8 cellular contexts compared by ENCODE assay signal in genomic region chr5:126599971-126600630, GRCh38. TPM values are rescaled to one million over a fixed set of nuclear protein-coding genes. Genes with fewer than 3 reads are reported as not detected.
DNase-seq lines count a peak whose midpoint lies in the region; ATAC-seq and TF ChIP-seq lines count a peak whose summit lies in the region.
"Not testable (repeated sequence)": the region's sequence is repeated elsewhere in the genome, so short reads cannot be mapped to it uniquely, and the experiment has no call there.

No MANE protein-coding gene starts in this region.

- not testable (repeated sequence) for TF ChIP-seq POLR2A in NB4 (IDR thresholded peaks at IDR 0.05; ENCODE audit: extremely low read depth, insufficient read length); gastroesophageal sphincter (IDR thresholded peaks at IDR 0.05)

- peak overlapping the region; percentile 98 for H3K4me3 ChIP-seq in NB4 (ENCODE audit: low read depth, low read length)
- H3K4me3 ChIP-seq in mammary epithelial cell (replicated peaks in 1 of 3; ENCODE audit: insufficient read depth in 1 of 3, low read depth in 2 of 3, low read length in 3 of 3): peak overlapping the region in 1 of 3 experiments; percentile 96
- peak overlapping the region in 1 of 2 donors; percentile 100 for H3K4me3 ChIP-seq in gastroesophageal sphincter
- H3K4me3 ChIP-seq in mesenchymal stem cell (ENCODE audit: insufficient read depth in 1 of 2, low read depth in 1 of 2, low read length in 2 of 2): peak overlapping the region in 1 of 2 experiments; percentile 100
- H3K4me3 ChIP-seq in psoas muscle: peak overlapping the region; percentile 98
- H3K4me3 ChIP-seq in upper lobe of right lung: peak overlapping the region; percentile 99

- H2AFZ ChIP-seq in mammary epithelial cell (ENCODE audit: low read depth, low read length) (peak overlapping the region; percentile 99), mesenchymal stem cell (ENCODE audit: low read depth, low read length) (peak overlapping the region; percentile 89)

- not testable (repeated sequence) for TF ChIP-seq CTCF in NB4 (IDR thresholded peaks at IDR 0.05; ENCODE audit: low read depth, low read length); mammary epithelial cell (conservative IDR thresholded peaks at IDR 0.05 in 1 of 2, IDR thresholded peaks at IDR 0.05 in 1 of 2; ENCODE audit: extremely low read depth in 1 of 2, insufficient read depth in 1 of 2, low read depth in 1 of 2, low read length in 2 of 2); gastroesophageal sphincter (IDR thresholded peaks at IDR 0.05); psoas muscle (IDR thresholded peaks at IDR 0.05); upper lobe of right lung (IDR thresholded peaks at IDR 0.05)

- intact Hi-C loops in activated CD4-positive, alpha-beta memory T cell treated with anti-CD3 and anti-CD28 coated beads for 36 hours (cut with micrococcal nuclease): loop anchor here (1.0 to 5.0 kb wide), 5 partner anchors 151 to 431 kb away; partner anchors contain the start of genes GRAMD2B and MARCHF3
- intact Hi-C loops in mammary epithelial cell (cut with micrococcal nuclease) (loop anchor here (2.0 to 5.0 kb wide), 2 partner anchors 179 to 1858 kb away; no protein-coding TSS in a partner anchor), psoas muscle (cut with DNase I) (loop anchor here in 1 of 2 donors (1.0 kb wide), 1 partner anchor 261 kb away; no protein-coding TSS in a partner anchor), upper lobe of right lung (cut with DNase I) (loop anchor here (5.0 kb wide), 1 partner anchor 258 kb away; no protein-coding TSS in a partner anchor)

- H4K20me1 ChIP-seq in mammary epithelial cell (ENCODE audit: insufficient read depth, low read length): not testable (repeated sequence)

- TF ChIP-seq EP300 in gastroesophageal sphincter (IDR thresholded peaks at IDR 0.05): not testable (repeated sequence)

- H2BK15ac ChIP-seq in mesenchymal stem cell (ENCODE audit: low read depth, poor library complexity, severe bottlenecking): not testable (repeated sequence)

- H3K79me2 ChIP-seq in mammary epithelial cell (ENCODE audit: insufficient read depth, low read length): peaks cover 42% of the 10 kb centered on the region

- H3K4ac ChIP-seq in mesenchymal stem cell (ENCODE audit: low read depth in 1 of 2, low read length in 2 of 2): peak overlapping the region; percentile 20 to 78

- not testable (repeated sequence) for H3K9me3 Mint-ChIP-seq in activated CD4-positive, alpha-beta memory T cell treated with anti-CD3 and anti-CD28 coated beads for 36 hours

- not testable (repeated sequence) for H3K9me3 ChIP-seq in ES-I3 (ENCODE audit: control insufficient read depth, insufficient read depth, low read length); mammary epithelial cell (replicated peaks; ENCODE audit: insufficient read depth, low read length); gastroesophageal sphincter; mesenchymal stem cell (ENCODE audit: control insufficient read depth, low read length); psoas muscle; upper lobe of right lung

- H3K27me3 ChIP-seq in mammary epithelial cell (ENCODE audit: insufficient read depth, low read length); gastroesophageal sphincter; mesenchymal stem cell (ENCODE audit: control insufficient read depth in 1 of 2, insufficient read depth in 1 of 2, low read length in 2 of 2); psoas muscle (ENCODE audit: insufficient read depth in 3 of 3, low read length in 2 of 3); upper lobe of right lung: not testable (repeated sequence)

- DNase-seq in NB4 (ENCODE audit: low read depth); activated CD4-positive, alpha-beta memory T cell treated with anti-CD3 and anti-CD28 coated beads for 36 hours; mesenchymal stem cell; psoas muscle; upper lobe of right lung: not testable (repeated sequence)
- DNase-seq in mammary epithelial cell: peak; percentile 58

- H3K18ac ChIP-seq in mesenchymal stem cell (ENCODE audit: low read depth in 1 of 2, low read length in 2 of 2): peak overlapping the region; percentile 59 to 75

- in situ Hi-C loops in mammary epithelial cell (cut with MboI; ENCODE audit: low sequenced_read_pairs in 2 of 2): not testable (repeated sequence)

- H3K27me3 Mint-ChIP-seq in activated CD4-positive, alpha-beta memory T cell treated with anti-CD3 and anti-CD28 coated beads for 36 hours: not testable (repeated sequence)

- peaks cover 17% of the 10 kb centered on the region for H3K36me3 Mint-ChIP-seq in activated CD4-positive, alpha-beta memory T cell treated with anti-CD3 and anti-CD28 coated beads for 36 hours

- WGBS in mammary epithelial cell (ENCODE audit: low coverage, missing lambda C conversion rate): 69% methylated on average over 15 of the region's 15 CpGs
- WGBS in gastroesophageal sphincter (ENCODE audit: low coverage in 1 of 2), 2 donors: 55 to 70% methylated on average over 10 to 11 of the region's 15 CpGs
- 75% methylated on average over 15 of the region's 15 CpGs for WGBS in mesenchymal stem cell
- WGBS in psoas muscle, 3 donors: 62 to 63% (median 62%) methylated on average over 15 of the region's 15 CpGs

- H3K9ac ChIP-seq in ES-I3 (ENCODE audit: low read depth, low read length) (peak overlapping the region; percentile 99), mesenchymal stem cell (ENCODE audit: low read length) (peak overlapping the region; percentile 96)
- H3K9ac ChIP-seq in mammary epithelial cell (ENCODE audit: insufficient read depth, low read length): not testable (repeated sequence)

- peak overlapping the region; percentile 97 for H4K8ac ChIP-seq in mesenchymal stem cell (ENCODE audit: low read length)

- peak overlapping the region in 1 of 2 experiments; percentile 49 for H2BK12ac ChIP-seq in mesenchymal stem cell (ENCODE audit: low read length in 2 of 2)

- H3K4me3 Mint-ChIP-seq in activated CD4-positive, alpha-beta memory T cell treated with anti-CD3 and anti-CD28 coated beads for 36 hours: peak overlapping the region; percentile 99

- BruUV-seq in mammary epithelial cell (replicated peaks; lab: Mats Ljungman, UMichigan): not testable (repeated sequence)

- POLR2A ChIA-PET in activated CD4-positive, alpha-beta memory T cell treated with anti-CD3 and anti-CD28 coated beads for 36 hours (lab: Charles Lee): interaction anchor here (1.2 kb wide), 2 partner anchors 41 to 178 kb away, joined by 3 to 4 read pairs; no protein-coding TSS in a partner anchor

- H3K27ac ChIP-seq in mammary epithelial cell (ENCODE audit: insufficient read depth, low read depth, low read length) (peak overlapping the region; percentile 26), gastroesophageal sphincter (peak overlapping the region; percentile 15 to 90 (median 90)), psoas muscle (peak overlapping the region; percentile 87), upper lobe of right lung (peak overlapping the region; percentile 90)
- not testable (repeated sequence) for H3K27ac ChIP-seq in mesenchymal stem cell (ENCODE audit: low read length, poor library complexity, severe bottlenecking)

- not testable (repeated sequence) for H3K14ac ChIP-seq in mesenchymal stem cell (ENCODE audit: low read length in 2 of 2)

- H4K91ac ChIP-seq in mesenchymal stem cell (ENCODE audit: low read length): not testable (repeated sequence)

- ATAC-seq in gastroesophageal sphincter: peak; percentile 17
- ATAC-seq in psoas muscle, upper lobe of right lung: not testable (repeated sequence)

- H2BK5ac ChIP-seq in mesenchymal stem cell (ENCODE audit: low read depth, low read length, poor library complexity, severe bottlenecking): not testable (repeated sequence)

- peaks cover 27% of the 10 kb centered on the region for H3K4me1 Mint-ChIP-seq in activated CD4-positive, alpha-beta memory T cell treated with anti-CD3 and anti-CD28 coated beads for 36 hours (ENCODE audit: low read depth)

- H3K4me2 ChIP-seq in mammary epithelial cell (ENCODE audit: insufficient read depth, low read depth, low read length) (peak overlapping the region; percentile 66), mesenchymal stem cell (ENCODE audit: low read length, poor library complexity, severe bottlenecking) (peak overlapping the region; percentile 25)

- not testable (repeated sequence) for H3K23ac ChIP-seq in mesenchymal stem cell (ENCODE audit: low read length in 2 of 2)

- H2BK120ac ChIP-seq in mesenchymal stem cell (ENCODE audit: low read depth, low read length): not testable (repeated sequence)

- dilution Hi-C loops in mammary epithelial cell (cut with HindIII; ENCODE audit: low sequenced_read_pairs): not testable (repeated sequence)

- not testable (repeated sequence) for H3K79me1 ChIP-seq in mesenchymal stem cell (replicated peaks; ENCODE audit: low read length, poor library complexity, severe bottlenecking)

- peaks cover 24% of the 10 kb centered on the region for H3K4me1 ChIP-seq in ES-I3 (ENCODE audit: insufficient read depth, low read length)
- H3K4me1 ChIP-seq in mammary epithelial cell (ENCODE audit: insufficient read depth, low read length): peaks cover 33% of the 10 kb centered on the region
- peaks cover 0 to 48% (median 13%) of the 10 kb centered on the region in 3 donors for H3K4me1 ChIP-seq in gastroesophageal sphincter
- H3K4me1 ChIP-seq in mesenchymal stem cell (ENCODE audit: control insufficient read depth, insufficient read depth, low read depth, low read length): not testable (repeated sequence)
- peaks cover 19% of the 10 kb centered on the region for H3K4me1 ChIP-seq in psoas muscle
- peaks cover 19% of the 10 kb centered on the region for H3K4me1 ChIP-seq in upper lobe of right lung

- peak overlapping the region; percentile 97 for H3K27ac Mint-ChIP-seq in activated CD4-positive, alpha-beta memory T cell treated with anti-CD3 and anti-CD28 coated beads for 36 hours

- not testable (repeated sequence) for H3K36me3 ChIP-seq in ES-I3 (ENCODE audit: insufficient read depth, low read length); mammary epithelial cell (ENCODE audit: insufficient read depth, low read length)
- H3K36me3 ChIP-seq in gastroesophageal sphincter (peaks cover 0 to 19% of the 10 kb centered on the region in 2 donors), mesenchymal stem cell (ENCODE audit: control insufficient read depth in 1 of 2, insufficient read depth in 2 of 2, low read depth in 1 of 2, low read length in 2 of 2) (peaks cover 11 to 15% of the 10 kb centered on the region in 2 experiments), psoas muscle (ENCODE audit: insufficient read depth in 1 of 2, low read depth in 1 of 2) (peaks cover 0 to 21% of the 10 kb centered on the region in 2 donors), upper lobe of right lung (peaks cover 16% of the 10 kb centered on the region)

- CTCF ChIA-PET in activated CD4-positive, alpha-beta memory T cell treated with anti-CD3 and anti-CD28 coated beads for 36 hours (lab: Charles Lee): interaction anchor here (0.6 to 2.9 kb wide), 17 partner anchors 8 to 892 kb away, joined by 3 to 17 read pairs (median 4); no protein-coding TSS in a partner anchor
- CTCF ChIA-PET in mammary epithelial cell (lab: Charles Lee; ENCODE audit: low non-redundant PET): interaction anchor here (0.5 kb wide), 1 partner anchor 490 kb away, joined by 3 read pairs; no protein-coding TSS in a partner anchor

- H2AK5ac ChIP-seq in mesenchymal stem cell (ENCODE audit: low read length, severe bottlenecking): peak overlapping the region; percentile 67

RNA-seq across cellular contexts. Expression of gene PHAX, which starts 0.6 kb away (rescaled TPM):
- 10 to 100 TPM; 40.7 to 43.2 TPM for total RNA-seq in activated CD4-positive, alpha-beta memory T cell treated with anti-CD3 and anti-CD28 coated beads for 36 hours
- total RNA-seq in mammary epithelial cell (10 to 100 TPM; 49.0 to 52.4 TPM), gastroesophageal sphincter (10 to 100 TPM; 57.3 to 83.4 (median 68.2) TPM), psoas muscle (10 to 100 TPM; 29.0 to 42.6 (median 32.0) TPM), upper lobe of right lung (23.2 TPM)
- polyA plus RNA-seq in mammary epithelial cell (56.3 TPM), psoas muscle (10 to 100 TPM; 25.6 to 53.0 (median 32.2) TPM)
- polyA minus RNA-seq in mammary epithelial cell: 8.8 TPM
- polyA plus RNA-seq in mesenchymal stem cell (2013, experiment 1 of 2): 34.7 TPM
- polyA plus RNA-seq in mesenchymal stem cell (2013, experiment 2 of 2): 37.0 TPM

RNA-seq across cellular contexts. Expression of gene ALDH7A1, which starts 5.1 kb away (rescaled TPM):
- 1 to 10 TPM; 5.3 to 5.7 TPM for total RNA-seq in activated CD4-positive, alpha-beta memory T cell treated with anti-CD3 and anti-CD28 coated beads for 36 hours
- total RNA-seq in mammary epithelial cell: 100 to 1,000 TPM in 1 of 2 donors, 10 to 100 TPM in 1; 48.2 to 137 TPM
- polyA plus RNA-seq in mammary epithelial cell: 107 TPM
- 97.8 TPM for polyA minus RNA-seq in mammary epithelial cell
- total RNA-seq in gastroesophageal sphincter: 10 to 100 TPM; 13.6 to 23.4 (median 18.6) TPM
- polyA plus RNA-seq in mesenchymal stem cell (2013, experiment 1 of 2): 60.3 TPM
- 67.7 TPM for polyA plus RNA-seq in mesenchymal stem cell (2013, experiment 2 of 2)
- 10 to 100 TPM in 3 of 4 donors, 1 to 10 TPM in 1; 8.7 to 26.7 (median 12.3) TPM for total RNA-seq in psoas muscle
- polyA plus RNA-seq in psoas muscle: 1 to 10 TPM; 7.4 to 8.8 (median 7.8) TPM
- 26.1 TPM for total RNA-seq in upper lobe of right lung
